In the genomic region with DNA sequence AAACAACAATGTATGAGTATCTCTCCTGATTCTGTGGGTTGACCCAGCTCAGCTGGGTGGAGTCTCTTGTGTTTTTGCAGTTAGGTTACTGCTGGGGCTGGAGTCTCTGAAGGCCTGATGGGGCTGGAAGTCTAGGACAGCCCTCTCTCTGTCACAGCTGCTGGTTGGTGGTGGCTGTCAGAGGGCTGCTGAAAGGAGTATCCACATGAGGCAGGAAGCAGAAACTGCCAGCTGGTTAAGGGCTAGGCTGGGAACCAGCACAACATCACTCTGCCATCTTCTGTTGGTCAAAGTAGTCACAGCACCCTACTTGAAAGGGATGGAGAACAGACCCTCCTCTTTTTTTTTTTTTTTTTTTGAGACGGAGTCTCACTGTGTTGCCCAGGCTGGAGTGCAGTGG, we compare ENCODE assay signal across 18 cellular contexts. TPM values are rescaled to one million over a fixed set of nuclear protein-coding genes. Genes with fewer than 3 reads are reported as not detected.
A peak's percentile ranks its signal among the peaks of the same experiment; 100 is the strongest.
DNase-seq lines count a peak whose midpoint lies in the region; ATAC-seq and TF ChIP-seq lines count a peak whose summit lies in the region.
"Had no signal": no experiment of that assay in that cellular context is flagged by ENCODE, and none has a peak within 500 bp of the region (broad histone marks: within the 10 kb centered on the region; RNA-seq: fewer than 3 reads in every experiment).

No MANE protein-coding gene starts in this region.

- intact Hi-C loops in PC-3 (cut with micrococcal nuclease), result no loop called here

- TF ChIP-seq CTCF in foreskin keratinocyte (conservative IDR thresholded peaks at IDR 0.05) (peak; percentile 4), PC-3 (conservative IDR thresholded peaks at IDR 0.05; ENCODE audit: low read depth, low read length) (no peak), foreskin fibroblast (IDR thresholded peaks at IDR 0.05; ENCODE audit: low read depth, low read length) (no peak)

- H4K20me1 ChIP-seq in PC-3 (ENCODE audit: low read length), result no peaks in the 10 kb centered on the region

- POLR2A ChIA-PET in PC-3 (lab: Charles Lee; ENCODE audit: unreplicated experiment), result no interaction called here

- DNase-seq in DMS 273 (lab: John Stamatoyannopoulos, UW; ENCODE audit: unreplicated experiment), result peak; percentile 44
- DNase-seq in DMS 273 treated with DMSO at 0.1 percent for 48 hours (lab: John Stamatoyannopoulos, UW), result no peak
- DNase-seq in LHCN-M2 (ENCODE audit: low read depth), result peak; percentile 11
- peak; percentile 40 for DNase-seq in RPMI8226
- DNase-seq in foreskin keratinocyte, result no peak
- no peak for DNase-seq in PC-3
- DNase-seq in AG20443 (ENCODE audit: low spot score), result no peak
- DNase-seq in foreskin fibroblast, result no peak
- DNase-seq: C1 segment of cervical spinal cord, GDM1, H9, Karpas-422, NCI-H1092, NCI-H1694, NCI-H446, NCI-H748 treated with DMSO at 0.1 percent for 48 hours, SIG-M5 had no signal

- no peak overlapping the region for H3K27ac ChIP-seq in foreskin keratinocyte
- H3K27ac ChIP-seq in PC-3 (ENCODE audit: low read length), result no peak overlapping the region
- H3K27ac ChIP-seq: 22Rv1 had no signal

- BruUV-seq in PC-3 (replicated peaks; lab: Mats Ljungman, UMichigan), result no TSS peak

- H3K79me2 ChIP-seq in PC-3 (ENCODE audit: low read length), result no peaks in the 10 kb centered on the region

- H3K36me3 ChIP-seq in PC-3 (ENCODE audit: low read depth, low read length), result no peaks in the 10 kb centered on the region

- H3K9me3 ChIP-seq in PC-3 (ENCODE audit: low read length), result no peaks in the 10 kb centered on the region

- H3K4me1 ChIP-seq in foreskin keratinocyte (peaks cover 3% of the 10 kb centered on the region), PC-3 (ENCODE audit: insufficient read depth, low read length) (peaks cover 3% of the 10 kb centered on the region; the same call in 1 of the 2 replicates)

- H3K4me2 ChIP-seq in PC-3 (ENCODE audit: low read length), result no peak overlapping the region

- no peak for ATAC-seq in foreskin keratinocyte
- ATAC-seq in PC-3, result no peak

- H3K9me2 ChIP-seq in PC-3 (replicated peaks; ENCODE audit: low read length), result no peaks in the 10 kb centered on the region

- no peak overlapping the region for H3K9ac ChIP-seq in PC-3 (ENCODE audit: low read length)

- no peak overlapping the region for H2AFZ ChIP-seq in PC-3 (ENCODE audit: low read length)

- H3F3A ChIP-seq in PC-3 (ENCODE audit: low read length, unreplicated experiment), result no peaks in the 10 kb centered on the region

- no peak overlapping the region for H3K4me3 ChIP-seq in PC-3 (ENCODE audit: low read length)
- H3K4me3 ChIP-seq in foreskin fibroblast (ENCODE audit: low read depth in 1 of 2, low read length in 2 of 2), result no peak overlapping the region

- CTCF ChIA-PET in PC-3 (lab: Charles Lee), result no interaction called here

- H3K27me3 ChIP-seq in foreskin keratinocyte (no peaks in the 10 kb centered on the region), PC-3 (ENCODE audit: low read length) (no peaks in the 10 kb centered on the region)

RNA-seq across cellular contexts. Expression of gene PACSIN1, which starts 10.0 kb away (rescaled TPM):
- total RNA-seq in LHCN-M2 (2014; rRNA removed), result not detected in 2 replicates
- not detected for polyA plus RNA-seq in LHCN-M2 (2012)
- total RNA-seq in foreskin keratinocyte, result 0.07 TPM in 1 of 2 replicates, not detected in the other
- 0.01 TPM in 1 of 2 replicates, not detected in the other for polyA plus RNA-seq in foreskin keratinocyte
- total RNA-seq in PC-3 (2014; rRNA removed), result 2.3 and 3.5 TPM in 2 replicates

RNA-seq across cellular contexts. Expression of gene RPS10, which starts 30.0 kb away (rescaled TPM):
- total RNA-seq in LHCN-M2 (2014; rRNA removed) (2,414 and 2,513 TPM in 2 replicates), foreskin keratinocyte (1,970 and 2,018 TPM in 2 replicates), PC-3 (2014; rRNA removed) (2,227 and 3,060 TPM in 2 replicates)
- 2,639 TPM for polyA plus RNA-seq in LHCN-M2 (2012)
- polyA plus RNA-seq in foreskin keratinocyte, result 3,077 and 3,184 TPM in 2 replicates

Comparison
In these comparisons a context has a peak if more than half of its experiments do, and no peak if none do; other contexts are left out.
1. DNase-seq: peak in DMS 273 (single experiment), LHCN-M2 (single experiment) and RPMI8226 (single experiment); none in DMS 273 treated with DMSO at 0.1 percent for 48 hours (single experiment), foreskin keratinocyte (0 of 2), PC-3 (single experiment), AG20443 (single experiment) and foreskin fibroblast (0 of 2).